27 cellular contexts compared by ENCODE assay signal in genomic region chr1:169047074-169047473, GRCh38. TPM values are rescaled to one million over a fixed set of nuclear protein-coding genes. Genes with fewer than 3 reads are reported as not detected.
DNase-seq lines count a peak whose midpoint lies in the region; ATAC-seq and TF ChIP-seq lines count a peak whose summit lies in the region.
"Had no signal": no experiment of that assay in that cellular context is flagged by ENCODE, and none has a peak within 500 bp of the region (broad histone marks: within the 10 kb centered on the region; RNA-seq: fewer than 3 reads in every experiment).

No MANE protein-coding gene starts in this region.

- no peak overlapping the region for H2AFZ ChIP-seq in mammary epithelial cell (ENCODE audit: low read depth, low read length)

- intact Hi-C loops in mammary epithelial cell (cut with micrococcal nuclease) (no loop called here), lower lobe of right lung (cut with DNase I) (no loop called here)

- no peak overlapping the region for H3K4me2 ChIP-seq in mammary epithelial cell (ENCODE audit: insufficient read depth, low read depth, low read length)

- CTCF ChIA-PET in mammary epithelial cell (lab: Charles Lee; ENCODE audit: low non-redundant PET): no interaction called here

- 27% methylated on average over 1 of the region's 1 CpG for WGBS in mammary epithelial cell (ENCODE audit: low coverage, missing lambda C conversion rate)

- H3K4me3 Mint-ChIP-seq in CD4-positive, CD25-positive, alpha-beta regulatory T cell: no peak overlapping the region
- H3K4me3 Mint-ChIP-seq: neural crest cell had no signal

- H3K27ac Mint-ChIP-seq in CD4-positive, CD25-positive, alpha-beta regulatory T cell: peak overlapping the region in 2 of 3 donors; percentile 32 to 59

- no TSS peak for BruUV-seq in mammary epithelial cell (replicated peaks; lab: Mats Ljungman, UMichigan)

- dilution Hi-C loops in mammary epithelial cell (cut with HindIII; ENCODE audit: low sequenced_read_pairs): no loop called here

- H4K20me1 ChIP-seq in mammary epithelial cell (ENCODE audit: insufficient read depth, low read length): no peaks in the 10 kb centered on the region

- no peak overlapping the region for H3K4me3 ChIP-seq in CD4-positive, CD25-positive, alpha-beta regulatory T cell (ENCODE audit: low read depth, low read length)
- H3K4me3 ChIP-seq in mammary epithelial cell (replicated peaks in 1 of 3; ENCODE audit: insufficient read depth in 1 of 3, low read depth in 2 of 3, low read length in 3 of 3): no peak overlapping the region
- no peak overlapping the region for H3K4me3 ChIP-seq in lower lobe of right lung
- no peak overlapping the region for H3K4me3 ChIP-seq in foreskin fibroblast (ENCODE audit: low read depth in 1 of 2, low read length in 2 of 2)
- H3K4me3 ChIP-seq: cardiac muscle cell, HAP-1, heart right ventricle, sigmoid colon, testis had no signal

- no peaks in the 10 kb centered on the region for H3K27me3 Mint-ChIP-seq in CD4-positive, CD25-positive, alpha-beta regulatory T cell
- H3K27me3 Mint-ChIP-seq: CD4-positive, alpha-beta memory T cell had no signal

- peak in 1 of 3 donors; percentile 11 for DNase-seq in CD4-positive, CD25-positive, alpha-beta regulatory T cell
- DNase-seq in Daoy (ENCODE audit: low read depth) (peak; percentile 19), mammary epithelial cell (peak; percentile 48), lower lobe of right lung (no peak), foreskin fibroblast (no peak), SHP77 (lab: John Stamatoyannopoulos, UW) (no peak)
- DNase-seq: activated CD4-positive, alpha-beta T cell treated with anti-CD3 and anti-CD28 coated beads for 4 hours; activated CD8-positive, alpha-beta memory T cell treated with anti-CD3 and anti-CD28 coated beads, Interleukin-2, amount 50 U/mL, for 4 hours; activated effector memory CD4-positive, alpha-beta T cell treated with anti-CD3 and anti-CD28 coated beads, Interleukin-2, amount 50 U/mL, for 16 hours; amygdala; CD4-positive, alpha-beta memory T cell; dermis blood vessel endothelial cell; GDM1; heart right ventricle; left ventricle myocardium superior; MV-4-11; NCI-H187; NCI-H774; PC-3; posterior cingulate gyrus; SIG-M5; sigmoid colon; testis had no signal

- H3K79me2 ChIP-seq in mammary epithelial cell (ENCODE audit: insufficient read depth, low read length): no peaks in the 10 kb centered on the region

- no peaks in the 10 kb centered on the region for H3K9me3 Mint-ChIP-seq in CD4-positive, CD25-positive, alpha-beta regulatory T cell
- H3K9me3 Mint-ChIP-seq: CD4-positive, alpha-beta memory T cell; neural crest cell had no signal

- TF ChIP-seq CTCF in mammary epithelial cell (conservative IDR thresholded peaks at IDR 0.05 in 1 of 2, IDR thresholded peaks at IDR 0.05 in 1 of 2; ENCODE audit: extremely low read depth in 1 of 2, insufficient read depth in 1 of 2, low read depth in 1 of 2, low read length in 2 of 2) (no peak), lower lobe of right lung (IDR thresholded peaks at IDR 0.05) (no peak), foreskin fibroblast (IDR thresholded peaks at IDR 0.05; ENCODE audit: low read depth, low read length) (no peak)

- H3K9ac ChIP-seq in mammary epithelial cell (ENCODE audit: insufficient read depth, low read length): no peak overlapping the region

- no peaks in the 10 kb centered on the region for H3K36me3 ChIP-seq in CD4-positive, CD25-positive, alpha-beta regulatory T cell (ENCODE audit: control insufficient read depth, insufficient read depth, low read length)
- H3K36me3 ChIP-seq in mammary epithelial cell (ENCODE audit: insufficient read depth, low read length): no peaks in the 10 kb centered on the region
- H3K36me3 ChIP-seq in lower lobe of right lung: no peaks in the 10 kb centered on the region
- H3K36me3 ChIP-seq: cardiac muscle cell, HAP-1, heart right ventricle, sigmoid colon had no signal

- in situ Hi-C loops in mammary epithelial cell (cut with MboI; ENCODE audit: low sequenced_read_pairs in 2 of 2): no loop called here

- H3K27ac ChIP-seq in CD4-positive, CD25-positive, alpha-beta regulatory T cell (ENCODE audit: insufficient read depth, low read length, poor library complexity, severe bottlenecking): no peak overlapping the region
- H3K27ac ChIP-seq in mammary epithelial cell (ENCODE audit: insufficient read depth, low read depth, low read length) (no peak overlapping the region), lower lobe of right lung (no peak overlapping the region)
- H3K27ac ChIP-seq: cardiac muscle cell, heart right ventricle, sigmoid colon, testis had no signal

- H3K4me1 Mint-ChIP-seq in CD4-positive, CD25-positive, alpha-beta regulatory T cell: peaks cover 18 to 67% (median 49%) of the 10 kb centered on the region in 4 donors

- no peak for ATAC-seq in CD4-positive, CD25-positive, alpha-beta regulatory T cell (ENCODE audit: low read depth in 2 of 2)
- ATAC-seq in lower lobe of right lung (peak; percentile 45 to 58), HG03378 (IDR thresholded peaks at IDR 0.05; ENCODE audit: unreplicated experiment) (no peak)
- ATAC-seq: heart right ventricle, left ventricle myocardium superior, PC-3 had no signal

- no peaks in the 10 kb centered on the region for H3K36me3 Mint-ChIP-seq in CD4-positive, CD25-positive, alpha-beta regulatory T cell
- H3K36me3 Mint-ChIP-seq: CD4-positive, alpha-beta memory T cell had no signal

- H3K27me3 ChIP-seq in CD4-positive, CD25-positive, alpha-beta regulatory T cell (ENCODE audit: control insufficient read depth, insufficient read depth, low read length): no peaks in the 10 kb centered on the region
- H3K27me3 ChIP-seq in mammary epithelial cell (ENCODE audit: insufficient read depth, low read length) (no peaks in the 10 kb centered on the region), lower lobe of right lung (ENCODE audit: low read depth) (no peaks in the 10 kb centered on the region)
- H3K27me3 ChIP-seq: cardiac muscle cell, heart right ventricle, sigmoid colon, testis had no signal

- H3K4me1 ChIP-seq in CD4-positive, CD25-positive, alpha-beta regulatory T cell (ENCODE audit: control insufficient read depth, insufficient read depth, low read length, poor library complexity, severe bottlenecking): peaks cover 23% of the 10 kb centered on the region
- H3K4me1 ChIP-seq in mammary epithelial cell (ENCODE audit: insufficient read depth, low read length) (no peaks in the 10 kb centered on the region), lower lobe of right lung (peaks cover 13% of the 10 kb centered on the region)
- H3K4me1 ChIP-seq: HAP-1 had no signal

- H3K9me3 ChIP-seq in CD4-positive, CD25-positive, alpha-beta regulatory T cell (ENCODE audit: control insufficient read depth in 2 of 2, low read length in 2 of 2): no peaks in the 10 kb centered on the region
- H3K9me3 ChIP-seq in mammary epithelial cell (replicated peaks; ENCODE audit: insufficient read depth, low read length) (no peaks in the 10 kb centered on the region), lower lobe of right lung (no peaks in the 10 kb centered on the region)
- H3K9me3 ChIP-seq: HAP-1, heart right ventricle, sigmoid colon, testis had no signal

RNA-seq across cellular contexts. Expression of gene ATP1B1, which starts 59.4 kb away (rescaled TPM):
- 25.0 TPM for total RNA-seq in CD4-positive, CD25-positive, alpha-beta regulatory T cell
- polyA plus RNA-seq in CD4-positive, CD25-positive, alpha-beta regulatory T cell: 10 to 100 TPM in 1 of 4 donors, 1 to 10 TPM in 3; 3.1 to 10.0 (median 6.0) TPM
- total RNA-seq in Daoy (2014; rRNA removed; shearing (Covaris generic)): 42.5 and 46.6 TPM in 2 replicates
- total RNA-seq in mammary epithelial cell (100 to 1,000 TPM in 1 of 2 donors, 10 to 100 TPM in 1; 53.2 to 117 TPM), lower lobe of right lung (173 TPM)
- polyA plus RNA-seq in mammary epithelial cell: 31.0 TPM
- 41.2 TPM for polyA minus RNA-seq in mammary epithelial cell

Comparison
In these comparisons a context has a peak if more than half of its experiments do, and no peak if none do; other contexts are left out.
1. ATAC-seq: peak in lower lobe of right lung (2 of 2); none in CD4-positive, CD25-positive, alpha-beta regulatory T cell (0 of 2) and HG03378 (single experiment).
2. DNase-seq: peak in Daoy (single experiment) and mammary epithelial cell (single experiment); none in lower lobe of right lung (single experiment), foreskin fibroblast (0 of 2) and SHP77 (0 of 2).